Comparison of ENCODE assay signal across 39 cellular contexts in genomic region chr3:177749836-177750235, GRCh38.
"Had no signal": no experiment of that assay in that cellular context is flagged by ENCODE, and none has a peak within 500 bp of the region (broad histone marks: within the 10 kb centered on the region; RNA-seq: fewer than 3 reads in every experiment).

No MANE protein-coding gene starts in this region.

- H3K27me3 Mint-ChIP-seq: activated naive CD4-positive, alpha-beta T cell treated with anti-CD3 and anti-CD28 coated beads, Interleukin-2, amount 10 ng/mL, durations not matched to agents 7 days and 5 days; activated naive CD4-positive, alpha-beta T cell treated with anti-CD3 and anti-CD28 coated beads, Interleukin-2, amount 50 U/mL, for 24 hours; activated naive CD8-positive, alpha-beta T cell; activated naive CD8-positive, alpha-beta T cell treated with anti-CD3 and anti-CD28 coated beads for 36 hours; activated naive CD8-positive, alpha-beta T cell treated with anti-CD3 and anti-CD28 coated beads, Interleukin-2, amount 50 U/mL, for 24 hours; activated T-cell treated with anti-CD3 and anti-CD28 coated beads, Interleukin-2, amount 50 U/mL, for 24 hours; activated T-helper 17 cell treated with anti-CD3 and anti-CD28 coated beads, Interleukin-2, amount 50 U/mL, for 72 hours; central memory CD8-positive, alpha-beta T cell had no signal

- H3K27me3 ChIP-seq: adrenal gland, ascending aorta, body of pancreas, brain microvascular endothelial cell, breast epithelium, cardiac muscle cell had no signal

- DNase-seq: activated effector memory CD4-positive, alpha-beta T cell treated with anti-CD3 and anti-CD28 coated beads, Interleukin-2, amount 50 U/mL, for 16 hours; activated effector memory CD4-positive, alpha-beta T cell treated with Interleukin-2 at 50 U/mL for 16 hours; activated gamma-delta T cell; activated gamma-delta T cell treated with Interleukin-2 at 50 U/mL for 16 hours; activated naive CD4-positive, alpha-beta T cell; activated naive CD4-positive, alpha-beta T cell treated with anti-CD3 and anti-CD28 coated beads for 36 hours; activated naive CD4-positive, alpha-beta T cell treated with anti-CD3 and anti-CD28 coated beads, Interleukin-2, amount 10 ng/mL, durations not matched to agents 7 days and 5 days; activated naive CD4-positive, alpha-beta T cell treated with anti-CD3 and anti-CD28 coated beads, Interleukin-2, amount 50 U/mL, for 16 hours; activated naive CD4-positive, alpha-beta T cell treated with Interleukin-2 at 50 U/mL for 16 hours; activated naive CD8-positive, alpha-beta T cell treated with anti-CD3 and anti-CD28 coated beads for 36 hours; activated naive CD8-positive, alpha-beta T cell treated with anti-CD3 and anti-CD28 coated beads, Interleukin-2, amount 10 ng/mL, durations not matched to agents 7 days and 5 days; activated naive CD8-positive, alpha-beta T cell treated with anti-CD3 and anti-CD28 coated beads, Interleukin-2, amount 50 U/mL, for 24 hours; activated T-cell treated with anti-CD3 and anti-CD28 coated beads, Interleukin-2, amount 50 U/mL, for 1 hour; activated T-cell treated with anti-CD3 and anti-CD28 coated beads, Interleukin-2, amount 50 U/mL, for 24 hours; activated T-cell treated with anti-CD3 and anti-CD28 coated beads, Interleukin-2, amount 50 U/mL, for 4 hours; activated T-cell treated with anti-CD3 and anti-CD28 coated beads, Interleukin-2, amount 50 U/mL, for 48 hours; activated T-cell treated with anti-CD3 and anti-CD28 coated beads, Interleukin-2, amount 50 U/mL, for 72 hours; adrenal gland; amniotic stem cell; amygdala; anterior cingulate cortex; aorta; body of pancreas; brain microvascular endothelial cell; caudate nucleus; central memory CD4-positive, alpha-beta T cell; cerebellar nuclear complex had no signal

- H3K36me3 ChIP-seq: adrenal gland, ascending aorta, brain microvascular endothelial cell, breast epithelium, cardiac muscle cell had no signal

- ATAC-seq: activated naive CD4-positive, alpha-beta T cell treated with anti-CD3 and anti-CD28 coated beads, Interleukin-2, amount 50 U/mL, for 72 hours; activated naive CD8-positive, alpha-beta T cell treated with anti-CD3 and anti-CD28 coated beads, Interleukin-2, amount 50 U/mL, for 24 hours; activated T-cell treated with anti-CD3 and anti-CD28 coated beads, Interleukin-2, amount 50 U/mL, for 4 hours; activated T-cell treated with anti-CD3 and anti-CD28 coated beads, Interleukin-2, amount 50 U/mL, for 72 hours; activated T-helper 17 cell treated with anti-CD3 and anti-CD28 coated beads, Interleukin-2, amount 50 U/mL, for 72 hours; body of pancreas had no signal

- H3K36me3 Mint-ChIP-seq: activated naive CD4-positive, alpha-beta T cell treated with anti-CD3 and anti-CD28 coated beads, Interleukin-2, amount 10 ng/mL, durations not matched to agents 7 days and 5 days; activated naive CD4-positive, alpha-beta T cell treated with anti-CD3 and anti-CD28 coated beads, Interleukin-2, amount 50 U/mL, for 24 hours; activated naive CD4-positive, alpha-beta T cell treated with anti-CD3 and anti-CD28 coated beads, Interleukin-2, amount 50 U/mL, for 72 hours; activated naive CD8-positive, alpha-beta T cell treated with anti-CD3 and anti-CD28 coated beads for 36 hours; brain had no signal

- H3K27ac ChIP-seq: adrenal gland, ascending aorta, body of pancreas, brain microvascular endothelial cell, breast epithelium, cardiac muscle cell had no signal

- H3K4me1 ChIP-seq: body of pancreas, breast epithelium had no signal

- H3K27ac Mint-ChIP-seq: activated naive CD4-positive, alpha-beta T cell treated with anti-CD3 and anti-CD28 coated beads for 36 hours; activated naive CD4-positive, alpha-beta T cell treated with anti-CD3 and anti-CD28 coated beads, Interleukin-2, amount 10 ng/mL, durations not matched to agents 7 days and 5 days; activated naive CD4-positive, alpha-beta T cell treated with anti-CD3 and anti-CD28 coated beads, Interleukin-2, amount 50 U/mL, for 24 hours; activated naive CD4-positive, alpha-beta T cell treated with anti-CD3 and anti-CD28 coated beads, Interleukin-2, amount 50 U/mL, for 72 hours; activated naive CD8-positive, alpha-beta T cell; activated naive CD8-positive, alpha-beta T cell treated with anti-CD3 and anti-CD28 coated beads for 36 hours; activated naive CD8-positive, alpha-beta T cell treated with anti-CD3 and anti-CD28 coated beads, Interleukin-2, amount 10 ng/mL, durations not matched to agents 7 days and 5 days; activated naive CD8-positive, alpha-beta T cell treated with anti-CD3 and anti-CD28 coated beads, Interleukin-2, amount 50 U/mL, for 24 hours; activated T-cell treated with anti-CD3 and anti-CD28 coated beads, Interleukin-2, amount 50 U/mL, for 24 hours; activated T-cell treated with anti-CD3 and anti-CD28 coated beads, Interleukin-2, amount 50 U/mL, for 72 hours; activated T-helper 1 cell treated with anti-CD3 and anti-CD28 coated beads, Interleukin-12 subunit alpha, Interleukin-12 subunit beta, Interleukin-2, Interleukin-4 antibody, amounts not matched to agents 30 ng/mL and 10 ng/mL and 1 ng/mL, durations not matched to agents 14 hours and 24 hours and 36 hours; activated T-helper 17 cell treated with anti-CD3 and anti-CD28 coated beads, Interleukin-2, amount 50 U/mL, for 72 hours; activated T-helper 2 cell treated with anti-CD3 and anti-CD28 coated beads, Interferon-gamma antibody, Interleukin-2, Interleukin-4, amounts not matched to agents 10 μg/mL and 5 μg/mL and 100 μg/mL, durations not matched to agents 14 hours and 24 hours and 36 hours had no signal

- FAIRE-seq: astrocyte had no signal

- H3K9me3 Mint-ChIP-seq: activated naive CD4-positive, alpha-beta T cell treated with anti-CD3 and anti-CD28 coated beads for 36 hours; activated naive CD4-positive, alpha-beta T cell treated with anti-CD3 and anti-CD28 coated beads, Interleukin-2, amount 10 ng/mL, durations not matched to agents 7 days and 5 days; activated naive CD4-positive, alpha-beta T cell treated with anti-CD3 and anti-CD28 coated beads, Interleukin-2, amount 50 U/mL, for 24 hours; activated naive CD4-positive, alpha-beta T cell treated with anti-CD3 and anti-CD28 coated beads, Interleukin-2, amount 50 U/mL, for 72 hours; activated naive CD8-positive, alpha-beta T cell treated with anti-CD3 and anti-CD28 coated beads for 36 hours; activated naive CD8-positive, alpha-beta T cell treated with anti-CD3 and anti-CD28 coated beads, Interleukin-2, amount 50 U/mL, for 24 hours; activated T-cell treated with anti-CD3 and anti-CD28 coated beads, Interleukin-2, amount 50 U/mL, for 24 hours; activated T-cell treated with anti-CD3 and anti-CD28 coated beads, Interleukin-2, amount 50 U/mL, for 4 hours; activated T-helper 1 cell treated with anti-CD3 and anti-CD28 coated beads, Interleukin-12 subunit alpha, Interleukin-12 subunit beta, Interleukin-2, Interleukin-4 antibody, amounts not matched to agents 30 ng/mL and 10 ng/mL and 1 ng/mL, durations not matched to agents 14 hours and 24 hours and 36 hours; activated T-helper 17 cell treated with anti-CD3 and anti-CD28 coated beads, Interleukin-2, amount 50 U/mL, for 72 hours; activated T-helper 2 cell treated with anti-CD3 and anti-CD28 coated beads, Interferon-gamma antibody, Interleukin-2, Interleukin-4, amounts not matched to agents 10 μg/mL and 5 μg/mL and 100 μg/mL, durations not matched to agents 14 hours and 24 hours and 36 hours; central memory CD8-positive, alpha-beta T cell had no signal

- H3K9me3 ChIP-seq: adrenal gland, ascending aorta, body of pancreas, breast epithelium had no signal

- H3K4me3 Mint-ChIP-seq: activated naive CD4-positive, alpha-beta T cell treated with anti-CD3 and anti-CD28 coated beads for 36 hours; activated naive CD4-positive, alpha-beta T cell treated with anti-CD3 and anti-CD28 coated beads, Interleukin-2, amount 10 ng/mL, durations not matched to agents 7 days and 5 days; activated naive CD4-positive, alpha-beta T cell treated with anti-CD3 and anti-CD28 coated beads, Interleukin-2, amount 50 U/mL, for 24 hours; activated naive CD8-positive, alpha-beta T cell; activated naive CD8-positive, alpha-beta T cell treated with anti-CD3 and anti-CD28 coated beads for 36 hours; activated naive CD8-positive, alpha-beta T cell treated with anti-CD3 and anti-CD28 coated beads, Interleukin-2, amount 10 ng/mL, durations not matched to agents 7 days and 5 days; activated naive CD8-positive, alpha-beta T cell treated with anti-CD3 and anti-CD28 coated beads, Interleukin-2, amount 50 U/mL, for 24 hours; activated T-cell treated with anti-CD3 and anti-CD28 coated beads, Interleukin-2, amount 50 U/mL, for 24 hours; activated T-cell treated with anti-CD3 and anti-CD28 coated beads, Interleukin-2, amount 50 U/mL, for 4 hours; activated T-cell treated with anti-CD3 and anti-CD28 coated beads, Interleukin-2, amount 50 U/mL, for 72 hours; activated T-helper 1 cell treated with anti-CD3 and anti-CD28 coated beads, Interleukin-12 subunit alpha, Interleukin-12 subunit beta, Interleukin-2, Interleukin-4 antibody, amounts not matched to agents 30 ng/mL and 10 ng/mL and 1 ng/mL, durations not matched to agents 14 hours and 24 hours and 36 hours; activated T-helper 17 cell treated with anti-CD3 and anti-CD28 coated beads, Interleukin-2, amount 50 U/mL, for 72 hours; brain; central memory CD8-positive, alpha-beta T cell had no signal

- H3K4me3 ChIP-seq: adrenal gland, ascending aorta, body of pancreas, breast epithelium, cardiac muscle cell had no signal

- H3K4me1 Mint-ChIP-seq: activated naive CD4-positive, alpha-beta T cell treated with anti-CD3 and anti-CD28 coated beads, Interleukin-2, amount 10 ng/mL, durations not matched to agents 7 days and 5 days; activated naive CD4-positive, alpha-beta T cell treated with anti-CD3 and anti-CD28 coated beads, Interleukin-2, amount 50 U/mL, for 24 hours; activated naive CD8-positive, alpha-beta T cell treated with anti-CD3 and anti-CD28 coated beads for 36 hours; activated T-helper 17 cell treated with anti-CD3 and anti-CD28 coated beads, Interleukin-2, amount 50 U/mL, for 72 hours had no signal
